In genomic region chr3:195544634-195545033, GRCh38 we compare ENCODE assay signal across 10 cellular contexts. TPM values are rescaled to one million over a fixed set of nuclear protein-coding genes. Genes with fewer than 3 reads are reported as not detected.
A peak's percentile ranks its signal among the peaks of the same experiment; 100 is the strongest.
DNase-seq lines count a peak whose midpoint lies in the region; ATAC-seq and TF ChIP-seq lines count a peak whose summit lies in the region.
"Had no signal": no experiment of that assay in that cellular context is flagged by ENCODE, and none has a peak within 500 bp of the region (broad histone marks: within the 10 kb centered on the region; RNA-seq: fewer than 3 reads in every experiment).

No MANE protein-coding gene starts in this region.

- H3K79me2 ChIP-seq in mammary epithelial cell (ENCODE audit: insufficient read depth, low read length): peaks cover 34% of the 10 kb centered on the region

- in situ Hi-C loops in mammary epithelial cell (cut with MboI; ENCODE audit: low sequenced_read_pairs in 2 of 2): loop anchor here (10.0 to 25.0 kb wide), 4 partner anchors 280 to 882 kb away; partner anchors contain the start of genes FAM43A (in 1 of the 2), LSG1 (in 1 of the 2) and XXYLT1 (in 1 of the 2)

- H3K9me3 ChIP-seq in mammary epithelial cell (replicated peaks; ENCODE audit: insufficient read depth, low read length): no peaks in the 10 kb centered on the region
- H3K9me3 ChIP-seq in aorta (ENCODE audit: control insufficient read depth, low read length): no peaks in the 10 kb centered on the region
- H3K9me3 ChIP-seq: tibial nerve had no signal

- H3K4me1 ChIP-seq in mammary epithelial cell (ENCODE audit: insufficient read depth, low read length) (peaks cover 26% of the 10 kb centered on the region), aorta (ENCODE audit: control insufficient read depth in 1 of 2, insufficient read depth in 2 of 2, low read length in 2 of 2) (peaks cover 0 to 10% of the 10 kb centered on the region in 2 donors)

- H3K4me3 Mint-ChIP-seq in MCF 10A (ENCODE audit: unreplicated experiment): peak overlapping the region; percentile 76
- H3K4me3 Mint-ChIP-seq in central memory CD8-positive, alpha-beta T cell: peak overlapping the region; percentile 79
- H3K4me3 Mint-ChIP-seq in naive B cell: peak overlapping the region in 7 of 8 donors; percentile 88 to 97 (median 94)

- H3K4me2 ChIP-seq in mammary epithelial cell (ENCODE audit: insufficient read depth, low read depth, low read length): no peak overlapping the region

- dilution Hi-C loops in mammary epithelial cell (cut with HindIII; ENCODE audit: low sequenced_read_pairs): no loop called here

- 94% methylated on average over 2 of the region's 3 CpGs for WGBS in mammary epithelial cell (ENCODE audit: low coverage, missing lambda C conversion rate)
- WGBS in aorta, 2 donors: 33 to 48% methylated on average over 3 of the region's 3 CpGs

- peaks cover 36% of the 10 kb centered on the region for H3K4me1 Mint-ChIP-seq in MCF 10A (ENCODE audit: insufficient read depth, unreplicated experiment)
- H3K4me1 Mint-ChIP-seq in central memory CD8-positive, alpha-beta T cell: peaks cover 76% of the 10 kb centered on the region
- H3K4me1 Mint-ChIP-seq in naive B cell: peaks cover 55 to 75% (median 72%) of the 10 kb centered on the region in 3 donors

- no peak for TF ChIP-seq CTCF in MCF 10A (IDR thresholded peaks at IDR 0.05; ENCODE audit: unreplicated experiment)
- no peak for TF ChIP-seq CTCF in mammary epithelial cell (conservative IDR thresholded peaks at IDR 0.05 in 1 of 2, IDR thresholded peaks at IDR 0.05 in 1 of 2; ENCODE audit: extremely low read depth in 1 of 2, insufficient read depth in 1 of 2, low read depth in 1 of 2, low read length in 2 of 2)
- TF ChIP-seq CTCF in GM10266 (IDR thresholded peaks at IDR 0.05; ENCODE audit: control insufficient read depth, insufficient read depth, low read depth, missing control alignments): no peak

- H3K36me3 Mint-ChIP-seq in MCF 10A (ENCODE audit: insufficient read depth, unreplicated experiment) (peaks cover 15% of the 10 kb centered on the region), naive B cell (no peaks in the 10 kb centered on the region)
- peaks cover 25% of the 10 kb centered on the region for H3K36me3 Mint-ChIP-seq in central memory CD8-positive, alpha-beta T cell (ENCODE audit: insufficient read depth)

- no peak overlapping the region for H3K27ac Mint-ChIP-seq in MCF 10A (ENCODE audit: low read depth, unreplicated experiment)
- peak overlapping the region; percentile 88 for H3K27ac Mint-ChIP-seq in central memory CD8-positive, alpha-beta T cell (ENCODE audit: low read depth)
- peak overlapping the region in 2 of 6 donors; percentile 76 to 96 for H3K27ac Mint-ChIP-seq in naive B cell

- CTCF ChIA-PET in MCF 10A (lab: Yijun Ruan, JAX): interaction anchor here (1.0 kb wide), 1 partner anchor 274 kb away, joined by 3 read pairs; no protein-coding TSS in a partner anchor
- CTCF ChIA-PET in mammary epithelial cell (lab: Charles Lee; ENCODE audit: low non-redundant PET): no interaction called here

- intact Hi-C loops in MCF 10A (cut with micrococcal nuclease): loop anchor here (10.0 kb wide), 1 partner anchor 110 kb away; no protein-coding TSS in a partner anchor
- intact Hi-C loops in mammary epithelial cell (cut with micrococcal nuclease): loop anchor here (10.0 kb wide), 1 partner anchor 860 kb away; the partner anchor contains the start of gene FAM43A
- intact Hi-C loops in aorta (cut with DNase I): loop anchor here in 1 of 2 donors (5.0 kb wide), 1 partner anchor 102 kb away; the partner anchor contains the start of gene ACAP2

- H3K36me3 ChIP-seq in mammary epithelial cell (ENCODE audit: insufficient read depth, low read length): no peaks in the 10 kb centered on the region
- no peaks in the 10 kb centered on the region for H3K36me3 ChIP-seq in aorta (ENCODE audit: control insufficient read depth in 1 of 2, insufficient read depth in 2 of 2, low read length in 1 of 2)
- H3K36me3 ChIP-seq: tibial nerve had no signal

- DNase-seq in MCF 10A (ENCODE audit: unreplicated experiment) (no peak), mammary epithelial cell (no peak), naive B cell (no peak), aorta (peak; percentile 76 to 82), GM10266 (ENCODE audit: extremely low spot score) (no peak)
- DNase-seq in central memory CD8-positive, alpha-beta T cell (ENCODE audit: low spot score in 2 of 2): no peak
- DNase-seq: stimulated activated CD4-positive, alpha-beta T cell treated with anti-CD3 and anti-CD28 coated beads, Interleukin-2, amount 100 ng/mL, for 48 hours had no signal

- no peak for ATAC-seq in central memory CD8-positive, alpha-beta T cell (replicated peaks; ENCODE audit: extremely low read depth, poor library complexity, severe bottlenecking)
- no peak for ATAC-seq in naive B cell (ENCODE audit: low read depth in 2 of 2)
- peak; percentile 27 for ATAC-seq in aorta (ENCODE audit: low FRiP score)
- no peak for ATAC-seq in HG02759 (IDR thresholded peaks at IDR 0.05; ENCODE audit: unreplicated experiment)
- no peak for ATAC-seq in HG02642 (IDR thresholded peaks at IDR 0.05; ENCODE audit: poor library complexity, unreplicated experiment)

- no peaks in the 10 kb centered on the region for H3K27me3 ChIP-seq in mammary epithelial cell (ENCODE audit: insufficient read depth, low read length)
- no peaks in the 10 kb centered on the region for H3K27me3 ChIP-seq in aorta (ENCODE audit: control insufficient read depth in 1 of 2, insufficient read depth in 2 of 2, low read length in 1 of 2)
- H3K27me3 ChIP-seq: tibial nerve had no signal

- no peak overlapping the region for H2AFZ ChIP-seq in mammary epithelial cell (ENCODE audit: low read depth, low read length)

- BruUV-seq in MCF 10A (replicated peaks; lab: Mats Ljungman, UMichigan): no TSS peak
- no TSS peak for BruUV-seq in mammary epithelial cell (replicated peaks; lab: Mats Ljungman, UMichigan)

- H3K9me3 Mint-ChIP-seq in MCF 10A (ENCODE audit: unreplicated experiment) (no peaks in the 10 kb centered on the region), naive B cell (no peaks in the 10 kb centered on the region)
- H3K9me3 Mint-ChIP-seq in central memory CD8-positive, alpha-beta T cell: no peaks in the 10 kb centered on the region

- H4K20me1 ChIP-seq in mammary epithelial cell (ENCODE audit: insufficient read depth, low read length): no peaks in the 10 kb centered on the region

- H3K27me3 Mint-ChIP-seq in MCF 10A (ENCODE audit: insufficient read depth, unreplicated experiment) (no peaks in the 10 kb centered on the region), naive B cell (no peaks in the 10 kb centered on the region)
- H3K27me3 Mint-ChIP-seq in central memory CD8-positive, alpha-beta T cell: no peaks in the 10 kb centered on the region

- POLR2A ChIA-PET in MCF 10A (lab: Yijun Ruan, JAX): no interaction called here

- H3K27ac ChIP-seq in mammary epithelial cell (ENCODE audit: insufficient read depth, low read depth, low read length) (no peak overlapping the region), aorta (ENCODE audit: low read depth in 1 of 2, low read length in 2 of 2) (peak overlapping the region in 1 of 2 donors; percentile 20)

- H3K4me3 ChIP-seq in mammary epithelial cell (replicated peaks in 1 of 3; ENCODE audit: insufficient read depth in 1 of 3, low read depth in 2 of 3, low read length in 3 of 3) (no peak overlapping the region), aorta (ENCODE audit: low read length in 2 of 2) (no peak overlapping the region)

- no peak overlapping the region for H3K9ac ChIP-seq in mammary epithelial cell (ENCODE audit: insufficient read depth, low read length)

RNA-seq across cellular contexts. Expression of gene PPP1R2, which starts 1.5 kb away (rescaled TPM):
- total RNA-seq in MCF 10A (2022): 53.0 and 68.6 TPM in 2 replicates
- 100 to 1,000 TPM in 1 of 2 donors, 10 to 100 TPM in 1; 45.5 to 129 TPM for total RNA-seq in mammary epithelial cell
- polyA plus RNA-seq in mammary epithelial cell: 11.5 TPM
- 34.8 TPM for polyA minus RNA-seq in mammary epithelial cell
- 100 to 1,000 TPM; 171 to 265 (median 214) TPM for polyA plus RNA-seq in naive B cell (ENCODE audit: low read depth in 6 of 6)
- total RNA-seq in aorta: 10 to 100 TPM; 53.0 to 55.4 TPM
- 10 to 100 TPM; 31.3 to 50.0 TPM for polyA plus RNA-seq in aorta

RNA-seq across cellular contexts. Expression of gene APOD, which starts 39.1 kb away (rescaled TPM):
- 0.83 and 1.9 TPM in 2 replicates for total RNA-seq in MCF 10A (2022)
- total RNA-seq in mammary epithelial cell: 10 to 100 TPM in 1 of 2 donors, not detected in 1; 31.7 TPM
- polyA plus RNA-seq in mammary epithelial cell: 0.86 TPM
- not detected for polyA minus RNA-seq in mammary epithelial cell
- polyA plus RNA-seq in naive B cell (ENCODE audit: low read depth in 6 of 6): 1 to 10 TPM in 3 of 6 donors, under 1 TPM in 2, not detected in 1; 0.25 to 3.5 (median 1.9) TPM
- total RNA-seq in aorta: 100 to 1,000 TPM; 301 to 596 TPM
- polyA plus RNA-seq in aorta: 10 to 100 TPM in 1 of 2 donors, 1 to 10 TPM in 1; 6.4 to 17.3 TPM

Comparison
In these comparisons a context has a peak if more than half of its experiments do, and no peak if none do; other contexts are left out.
1. DNase-seq: peak in aorta (2 of 2); none in MCF 10A (single experiment), mammary epithelial cell (single experiment), central memory CD8-positive, alpha-beta T cell (0 of 2), naive B cell (single experiment) and GM10266 (single experiment).
2. RNA of gene APOD, which starts 39.1 kb away (total RNA-seq): 301 to 596 TPM in aorta; 31.7 TPM in mammary epithelial cell and 0.83 to 1.9 TPM in MCF 10A; every median in the first group is over 4 times any median in the second.
3. Peak in every context shown above with its lines, with median percentiles within 50 percentile points of each other: H3K4me3 Mint-ChIP-seq.